In genomic region chr1:8560611-8561544, GRCh38 we compare ENCODE assay signal across 8 cellular contexts.
DNase-seq lines count a peak whose midpoint lies in the region; ATAC-seq and TF ChIP-seq lines count a peak whose summit lies in the region.

No MANE protein-coding gene starts in this region.

- H3K4me3 ChIP-seq in AG10803 (ENCODE audit: low read length) (no peak overlapping the region), MM.1S (ENCODE audit: low read length) (no peak overlapping the region), dorsolateral prefrontal cortex (no peak overlapping the region), aorta (ENCODE audit: low read length in 2 of 2) (no peak overlapping the region)

- no peak overlapping the region for H3K9ac ChIP-seq in MM.1S (ENCODE audit: low read length)

- H3K9me2 ChIP-seq in MM.1S (replicated peaks; ENCODE audit: insufficient read depth, low read length) = no peaks in the 10 kb centered on the region

- no peaks in the 10 kb centered on the region for H3K9me3 ChIP-seq in MM.1S (replicated peaks; ENCODE audit: insufficient read depth, low read length)
- no peaks in the 10 kb centered on the region for H3K9me3 ChIP-seq in aorta (ENCODE audit: control insufficient read depth, low read length)

- peak overlapping the region; percentile 21 for H3K27ac Mint-ChIP-seq in memory B cell

- peaks cover 5% of the 10 kb centered on the region for H3K36me3 Mint-ChIP-seq in memory B cell

- no peaks in the 10 kb centered on the region for H4K20me1 ChIP-seq in MM.1S (ENCODE audit: insufficient read depth, low read length)

- TF ChIP-seq CTCF in AG10803 (conservative IDR thresholded peaks at IDR 0.05; ENCODE audit: low read length) = peak; percentile 98
- TF ChIP-seq CTCF in GM12801 (IDR thresholded peaks at IDR 0.05; ENCODE audit: extremely low read depth, insufficient read length) = peak; percentile 54
- TF ChIP-seq CTCF in MM.1S (IDR thresholded peaks at IDR 0.05; ENCODE audit: low read length) = peak; percentile 92
- peak; percentile 90 to 99 (median 96) for TF ChIP-seq CTCF in dorsolateral prefrontal cortex (IDR thresholded peaks at IDR 0.05 in 54 of 56, conservative IDR thresholded peaks at IDR 0.05 in 2 of 56; ENCODE audit: low read depth in 1 of 56, partially characterized antibody in 56 of 56)

- intact Hi-C loops in dorsolateral prefrontal cortex (cut with DNase I) = loop anchor here (2.0 to 10.0 kb wide), 5 partner anchors 111 to 288 kb away; no protein-coding TSS in a partner anchor
- intact Hi-C loops in aorta (cut with DNase I) = loop anchor here (1.0 to 10.0 kb wide), 4 partner anchors 110 to 586 kb away; no protein-coding TSS in a partner anchor

- H3F3A ChIP-seq in MM.1S (ENCODE audit: insufficient read depth, low read length) = no peaks in the 10 kb centered on the region

- DNase-seq in AG10803 (ENCODE audit: low read depth) (peak; percentile 54), MM.1S (peak; percentile 51), SK-MEL-5 (ENCODE audit: low read depth, low spot score) (peak; percentile 63), dorsolateral prefrontal cortex (peak in 2 of 10 donors; percentile 37), memory B cell (ENCODE audit: low spot score in 2 of 2) (peak in 1 of 2 donors; percentile 50), aorta (no peak)

- no peaks in the 10 kb centered on the region for H3K27me3 Mint-ChIP-seq in memory B cell

- no peak overlapping the region for H3K27ac ChIP-seq in MM.1S (ENCODE audit: low read length)
- peak overlapping the region in 16 of 59 donors; percentile 13 to 60 (median 28) for H3K27ac ChIP-seq in dorsolateral prefrontal cortex
- H3K27ac ChIP-seq in aorta (ENCODE audit: low read depth in 1 of 2, low read length in 2 of 2) = no peak overlapping the region

- H3K4me3 Mint-ChIP-seq in memory B cell = no peak overlapping the region

- WGBS in aorta, 2 donors = 42 to 62% methylated on average over 2 of the region's 2 CpGs

- H3K27me3 ChIP-seq in MM.1S (replicated peaks; ENCODE audit: insufficient read depth, low read length) (no peaks in the 10 kb centered on the region), dorsolateral prefrontal cortex (no peaks in the 10 kb centered on the region), aorta (ENCODE audit: control insufficient read depth in 1 of 2, insufficient read depth in 2 of 2, low read length in 1 of 2) (no peaks in the 10 kb centered on the region)

- H2AFZ ChIP-seq in MM.1S (ENCODE audit: low read length) = no peak overlapping the region

- H3K4me1 Mint-ChIP-seq in memory B cell = peaks cover 25% of the 10 kb centered on the region

- no peak overlapping the region for H3K4me2 ChIP-seq in MM.1S (ENCODE audit: low read depth, low read length)

- peaks cover 21% of the 10 kb centered on the region for H3K79me2 ChIP-seq in MM.1S (ENCODE audit: low read length)

- H3K9me3 Mint-ChIP-seq in memory B cell = no peaks in the 10 kb centered on the region

- ATAC-seq in memory B cell (ENCODE audit: low read depth) (peak; percentile 72), aorta (ENCODE audit: low FRiP score) (peak; percentile 79), GM18873 (IDR thresholded peaks at IDR 0.05; ENCODE audit: low FRiP score, unreplicated experiment) (no peak)

- H3K4me1 ChIP-seq in MM.1S (ENCODE audit: low read length) (no peaks in the 10 kb centered on the region), aorta (ENCODE audit: control insufficient read depth in 1 of 2, insufficient read depth in 2 of 2, low read length in 2 of 2) (no peaks in the 10 kb centered on the region)

- no peaks in the 10 kb centered on the region for H3K36me3 ChIP-seq in MM.1S (replicated peaks; ENCODE audit: insufficient read depth, low read length)
- H3K36me3 ChIP-seq in aorta (ENCODE audit: control insufficient read depth in 1 of 2, insufficient read depth in 2 of 2, low read length in 1 of 2) = no peaks in the 10 kb centered on the region

- in situ Hi-C loops in SK-MEL-5 (cut with HindIII; ENCODE audit: low pct_unique_long_range_greater_than_20kb, low sequenced_read_pairs) = no loop called here

Comparison
In these comparisons a context has a peak if more than half of its experiments do, and no peak if none do; other contexts are left out.
1. DNase-seq: peak in AG10803 (single experiment), MM.1S (single experiment) and SK-MEL-5 (single experiment); none in aorta (0 of 2).
2. Peak in every context shown above with its lines, with median percentiles within 50 percentile points of each other: CTCF ChIP-seq.